In the genomic region with DNA sequence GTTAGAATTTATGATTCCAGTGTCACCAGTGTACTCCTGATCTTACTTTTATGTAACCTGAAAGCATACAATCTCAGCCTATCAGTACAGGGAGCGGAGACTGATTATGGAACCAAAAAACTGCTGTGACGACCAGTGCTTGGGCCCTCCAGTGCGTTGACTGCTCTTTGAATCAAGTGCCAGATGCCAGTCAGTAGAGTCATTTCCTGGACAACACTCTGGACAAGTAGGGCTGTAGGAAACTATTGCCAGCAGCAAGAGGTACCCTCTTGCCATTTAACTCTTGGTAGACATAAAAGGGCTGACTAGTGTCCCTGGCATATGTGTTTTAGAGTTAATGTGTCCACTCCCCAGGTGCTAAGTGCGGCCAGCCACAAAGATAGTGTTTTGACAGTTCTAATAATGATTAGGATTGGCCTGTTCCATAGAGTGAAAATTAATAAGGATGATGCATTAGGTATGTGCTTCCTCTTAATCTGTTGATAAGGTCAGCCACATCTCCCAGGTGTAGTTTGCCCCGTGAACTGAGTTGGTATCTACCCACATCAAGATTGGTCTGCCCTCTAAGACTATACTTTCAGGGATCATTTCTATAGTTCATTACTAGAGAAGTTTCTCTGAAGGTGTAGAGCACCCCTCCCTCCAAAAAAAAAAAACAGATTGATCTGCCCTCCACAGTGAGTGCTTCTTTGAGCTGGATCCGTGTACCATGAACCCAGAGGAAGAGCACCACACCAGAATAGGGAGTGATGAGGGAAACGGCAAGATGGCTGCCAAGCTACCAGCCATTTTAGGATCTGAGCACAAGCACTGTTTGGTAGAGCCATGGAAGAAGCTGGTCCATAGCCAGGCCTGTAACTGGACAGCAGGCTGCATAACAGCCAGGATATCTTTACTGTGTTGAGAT, we compare ENCODE assay signal across 13 cellular contexts. TPM values are rescaled to one million over a fixed set of nuclear protein-coding genes. Genes with fewer than 3 reads are reported as not detected.
DNase-seq lines count a peak whose midpoint lies in the region; ATAC-seq and TF ChIP-seq lines count a peak whose summit lies in the region.
"Had no signal": no experiment of that assay in that cellular context is flagged by ENCODE, and none has a peak within 500 bp of the region (broad histone marks: within the 10 kb centered on the region; RNA-seq: fewer than 3 reads in every experiment).

No MANE protein-coding gene starts in this region.

- H3K9me3 Mint-ChIP-seq in activated T-cell treated with anti-CD3 and anti-CD28 coated beads, Interleukin-2, amount 50 U/mL, for 24 hours: no peaks in the 10 kb centered on the region
- H3K9me3 Mint-ChIP-seq: activated T-helper 2 cell treated with anti-CD3 and anti-CD28 coated beads, Interferon-gamma antibody, Interleukin-2, Interleukin-4, amounts not matched to agents 10 μg/mL and 5 μg/mL and 100 μg/mL, durations not matched to agents 14 hours and 24 hours and 36 hours; neural crest cell had no signal

- no peaks in the 10 kb centered on the region for H3K27me3 Mint-ChIP-seq in activated T-cell treated with anti-CD3 and anti-CD28 coated beads, Interleukin-2, amount 50 U/mL, for 24 hours

- H3K36me3 Mint-ChIP-seq in activated T-cell treated with anti-CD3 and anti-CD28 coated beads, Interleukin-2, amount 50 U/mL, for 24 hours (ENCODE audit: low read depth): peaks cover 83% of the 10 kb centered on the region

- no peak for DNase-seq in activated T-cell treated with anti-CD3 and anti-CD28 coated beads, Interleukin-2, amount 50 U/mL, for 24 hours
- no peak for DNase-seq in activated T-cell treated with anti-CD3 and anti-CD28 coated beads, Interleukin-2, amount 50 U/mL, for 48 hours
- DNase-seq in glomerular endothelial cell (ENCODE audit: extremely low read depth, low read depth, low spot score) (peak; percentile 48), renal cortical epithelial cell (ENCODE audit: low read depth) (peak; percentile 45), MV-4-11 (lab: John Stamatoyannopoulos, UW) (no peak)
- no peak for DNase-seq in activated CD8-positive, alpha-beta memory T cell treated with anti-CD3 and anti-CD28 coated beads, Interleukin-2, amount 50 U/mL, for 4 hours
- DNase-seq: NCI-H1105; NK-92 treated with Interleukin-12 subunit alpha and Interleukin-12 subunit beta, amount 100 ng/mL, for 24 hours; stimulated activated CD4-positive, alpha-beta T cell treated with anti-CD3 and anti-CD28 coated beads, Interleukin-2, amount 100 ng/mL, for 48 hours had no signal

- H3K27ac Mint-ChIP-seq in activated T-cell treated with anti-CD3 and anti-CD28 coated beads, Interleukin-2, amount 50 U/mL, for 24 hours: peak overlapping the region; percentile 48

- ATAC-seq in SK-N-SH treated with all-trans-retinoic acid at 6 μM for 48 hours (peak; percentile 71), GM21423 (IDR thresholded peaks at IDR 0.05; ENCODE audit: unreplicated experiment) (no peak)

- H3K4me1 Mint-ChIP-seq in activated T-cell treated with anti-CD3 and anti-CD28 coated beads, Interleukin-2, amount 50 U/mL, for 24 hours (ENCODE audit: low read depth): peaks cover 62% of the 10 kb centered on the region

- no peak overlapping the region for H3K4me3 Mint-ChIP-seq in activated T-cell treated with anti-CD3 and anti-CD28 coated beads, Interleukin-2, amount 50 U/mL, for 24 hours
- H3K4me3 Mint-ChIP-seq: neural crest cell had no signal

TF ChIP-seq in SK-N-SH treated with all-trans-retinoic acid at 6 μM for 48 hours, 23 proteins besides CTCF, POLR2A, EP300 and RAD21:
- TF ChIP-seq ZNF565 (CRISPR knock-in tag; conservative IDR thresholded peaks at IDR 0.05; ENCODE audit: low read depth) (no peak), BACH2 (CRISPR knock-in tag; IDR thresholded peaks at IDR 0.05; ENCODE audit: borderline replicate concordance) (no peak)

RNA-seq across cellular contexts. Expression of a gene that starts 20.7 kb away (rescaled TPM):
- 0.18 TPM in 1 of 2 replicates, not detected in the other for total RNA-seq in glomerular endothelial cell
- total RNA-seq in renal cortical epithelial cell: 0.17 and 0.99 TPM in 2 replicates

RNA-seq across cellular contexts. Expression of a gene that starts 29.1 kb away (rescaled TPM):
- total RNA-seq in glomerular endothelial cell (37.8 and 51.5 TPM in 2 replicates), renal cortical epithelial cell (48.1 and 66.8 TPM in 2 replicates)

RNA-seq across cellular contexts. Expression of a gene that starts 35.8 kb away (rescaled TPM):
- 43.9 and 59.2 TPM in 2 replicates for total RNA-seq in glomerular endothelial cell
- total RNA-seq in renal cortical epithelial cell: 28.7 and 63.5 TPM in 2 replicates

RNA-seq across cellular contexts. Expression of a gene that starts 55.6 kb away (rescaled TPM):
- total RNA-seq in glomerular endothelial cell (15.6 and 19.7 TPM in 2 replicates), renal cortical epithelial cell (11.4 and 16.3 TPM in 2 replicates)

Comparison
In these comparisons a context has a peak if more than half of its experiments do, and no peak if none do; other contexts are left out.
1. DNase-seq: peak in glomerular endothelial cell (single experiment) and renal cortical epithelial cell (single experiment); none in activated T-cell treated with anti-CD3 and anti-CD28 coated beads, Interleukin-2, amount 50 U/mL, for 24 hours (single experiment), activated T-cell treated with anti-CD3 and anti-CD28 coated beads, Interleukin-2, amount 50 U/mL, for 48 hours (0 of 2), activated CD8-positive, alpha-beta memory T cell treated with anti-CD3 and anti-CD28 coated beads, Interleukin-2, amount 50 U/mL, for 4 hours (single experiment) and MV-4-11 (single experiment).